Comparison of ENCODE assay signal across 19 cellular contexts in the genomic region with DNA sequence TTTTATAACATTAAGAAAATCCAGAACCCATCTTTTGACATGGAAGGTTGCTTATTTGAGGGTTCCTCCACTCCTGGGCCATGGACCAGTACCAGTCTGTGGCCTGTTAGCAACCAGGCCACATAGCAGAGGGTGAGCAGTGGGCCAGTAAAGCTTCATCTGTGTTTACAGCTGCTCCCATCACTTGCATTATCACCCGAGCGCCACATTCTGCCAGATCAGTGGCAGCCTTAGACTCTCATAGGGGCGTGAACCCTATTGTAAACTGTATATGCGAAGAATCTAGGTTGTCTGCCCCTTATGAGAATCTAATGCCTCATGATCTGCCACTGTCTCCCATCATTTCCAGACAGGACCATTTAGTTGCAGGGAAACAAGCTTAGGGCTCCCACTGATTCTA. TPM values are rescaled to one million over a fixed set of nuclear protein-coding genes. Genes with fewer than 3 reads are reported as not detected.
DNase-seq lines count a peak whose midpoint lies in the region; ATAC-seq and TF ChIP-seq lines count a peak whose summit lies in the region.
"Had no signal": no experiment of that assay in that cellular context is flagged by ENCODE, and none has a peak within 500 bp of the region (broad histone marks: within the 10 kb centered on the region; RNA-seq: fewer than 3 reads in every experiment).

No MANE protein-coding gene starts in this region.

- H3K27me3 Mint-ChIP-seq in activated T-helper 17 cell treated with anti-CD3 and anti-CD28 coated beads, Interleukin-2, amount 50 U/mL, for 72 hours, result no peaks in the 10 kb centered on the region
- H3K27me3 Mint-ChIP-seq: activated naive CD8-positive, alpha-beta T cell treated with anti-CD3 and anti-CD28 coated beads, Interleukin-2, amount 10 ng/mL, durations not matched to agents 7 days and 5 days had no signal

- H3K9me3 ChIP-seq in SJCRH30 (replicated peaks), result no peaks in the 10 kb centered on the region
- H3K9me3 ChIP-seq in upper lobe of right lung, result no peaks in the 10 kb centered on the region
- H3K9me3 ChIP-seq: BE2C had no signal

- H3K36me3 ChIP-seq in SJCRH30 (no peaks in the 10 kb centered on the region), kidney epithelial cell (ENCODE audit: control insufficient read depth, insufficient read depth, low read length) (no peaks in the 10 kb centered on the region), upper lobe of right lung (no peaks in the 10 kb centered on the region)
- H3K36me3 ChIP-seq: BE2C, cardiac muscle cell had no signal

- H3K4me1 ChIP-seq in SJCRH30 (no peaks in the 10 kb centered on the region), upper lobe of right lung (no peaks in the 10 kb centered on the region)
- H3K4me1 ChIP-seq: BE2C had no signal

- peak; percentile 31 for TF ChIP-seq CTCF in kidney epithelial cell (IDR thresholded peaks at IDR 0.05; ENCODE audit: insufficient read depth, low read length, poor library complexity, severe bottlenecking)
- TF ChIP-seq CTCF in upper lobe of right lung (IDR thresholded peaks at IDR 0.05), result no peak

- no peak overlapping the region for H3K27ac Mint-ChIP-seq in activated T-helper 17 cell treated with anti-CD3 and anti-CD28 coated beads, Interleukin-2, amount 50 U/mL, for 72 hours
- H3K27ac Mint-ChIP-seq: activated CD8-positive, alpha-beta T cell treated with anti-CD3 and anti-CD28 coated beads, Interleukin-2, amount 10 ng/mL, durations not matched to agents 7 days and 5 days; activated naive CD8-positive, alpha-beta T cell treated with anti-CD3 and anti-CD28 coated beads, Interleukin-2, amount 10 ng/mL, durations not matched to agents 7 days and 5 days; stimulated activated effector memory CD8-positive, alpha-beta T cell treated with anti-CD3 and anti-CD28 coated beads, Interleukin-12 subunit alpha, Interleukin-12 subunit beta, amount 100 ng/mL, for 72 hours had no signal

- H3K36me3 Mint-ChIP-seq in activated T-helper 17 cell treated with anti-CD3 and anti-CD28 coated beads, Interleukin-2, amount 50 U/mL, for 72 hours (ENCODE audit: low read depth), result no peaks in the 10 kb centered on the region
- H3K36me3 Mint-ChIP-seq: activated naive CD8-positive, alpha-beta T cell treated with anti-CD3 and anti-CD28 coated beads, Interleukin-2, amount 10 ng/mL, durations not matched to agents 7 days and 5 days; stimulated activated effector memory CD8-positive, alpha-beta T cell treated with anti-CD3 and anti-CD28 coated beads, Interleukin-12 subunit alpha, Interleukin-12 subunit beta, amount 100 ng/mL, for 72 hours had no signal

- H3K4me1 Mint-ChIP-seq in activated T-helper 17 cell treated with anti-CD3 and anti-CD28 coated beads, Interleukin-2, amount 50 U/mL, for 72 hours, result no peaks in the 10 kb centered on the region
- H3K4me1 Mint-ChIP-seq: activated naive CD8-positive, alpha-beta T cell treated with anti-CD3 and anti-CD28 coated beads, Interleukin-2, amount 10 ng/mL, durations not matched to agents 7 days and 5 days; stimulated activated effector memory CD8-positive, alpha-beta T cell treated with anti-CD3 and anti-CD28 coated beads, Interleukin-12 subunit alpha, Interleukin-12 subunit beta, amount 100 ng/mL, for 72 hours had no signal

- H3K27me3 ChIP-seq in SJCRH30 (no peaks in the 10 kb centered on the region), kidney epithelial cell (ENCODE audit: control insufficient read depth, insufficient read depth, low read length) (no peaks in the 10 kb centered on the region), upper lobe of right lung (no peaks in the 10 kb centered on the region)
- H3K27me3 ChIP-seq: BE2C, cardiac muscle cell had no signal

- H3K27ac ChIP-seq in SJCRH30, result no peak overlapping the region
- H3K27ac ChIP-seq in upper lobe of right lung, result no peak overlapping the region
- H3K27ac ChIP-seq: cardiac muscle cell had no signal

- peak; percentile 6 to 13 for DNase-seq in SJCRH30
- no peak for DNase-seq in kidney epithelial cell (ENCODE audit: low read depth)
- DNase-seq in upper lobe of right lung, result no peak
- no peak for DNase-seq in cerebellar nuclear complex (lab: John Stamatoyannopoulos, UW)
- DNase-seq: activated CD8-positive, alpha-beta T cell treated with anti-CD3 and anti-CD28 coated beads, Interleukin-2, amount 10 ng/mL, durations not matched to agents 7 days and 5 days; activated naive CD8-positive, alpha-beta T cell treated with anti-CD3 and anti-CD28 coated beads, Interleukin-2, amount 10 ng/mL, durations not matched to agents 7 days and 5 days; activated T-cell treated with anti-CD3 and anti-CD28 coated beads, Interleukin-2, amount 50 U/mL, for 48 hours; BE2C; mesenchymal stem cell; NCI-H187 treated with DMSO at 0.1 percent for 48 hours; NCI-H510A; PC-3 had no signal

- H3K4me3 ChIP-seq in SJCRH30, result no peak overlapping the region
- no peak overlapping the region for H3K4me3 ChIP-seq in kidney epithelial cell (ENCODE audit: low read depth, low read length)
- H3K4me3 ChIP-seq in upper lobe of right lung, result no peak overlapping the region
- H3K4me3 ChIP-seq: cardiac muscle cell had no signal

- ATAC-seq in GM18868 (IDR thresholded peaks at IDR 0.05; ENCODE audit: unreplicated experiment) (peak; percentile 83), HG03103 (IDR thresholded peaks at IDR 0.05; ENCODE audit: low read depth, unreplicated experiment) (peak; percentile 59), upper lobe of right lung (no peak)
- ATAC-seq in activated T-helper 17 cell treated with anti-CD3 and anti-CD28 coated beads, Interleukin-2, amount 50 U/mL, for 72 hours (replicated peaks), result no peak
- ATAC-seq: activated CD8-positive, alpha-beta T cell treated with anti-CD3 and anti-CD28 coated beads, Interleukin-2, amount 10 ng/mL, durations not matched to agents 7 days and 5 days; esophagus mucosa; PC-3; SK-N-SH treated with all-trans-retinoic acid at 6 μM for 48 hours; stimulated activated effector memory CD8-positive, alpha-beta T cell treated with anti-CD3 and anti-CD28 coated beads, Interleukin-12 subunit alpha, Interleukin-12 subunit beta, amount 100 ng/mL, for 72 hours had no signal

- H3K4me3 Mint-ChIP-seq in activated T-helper 17 cell treated with anti-CD3 and anti-CD28 coated beads, Interleukin-2, amount 50 U/mL, for 72 hours, result no peak overlapping the region
- H3K4me3 Mint-ChIP-seq: activated CD8-positive, alpha-beta T cell treated with anti-CD3 and anti-CD28 coated beads, Interleukin-2, amount 10 ng/mL, durations not matched to agents 7 days and 5 days; activated naive CD8-positive, alpha-beta T cell treated with anti-CD3 and anti-CD28 coated beads, Interleukin-2, amount 10 ng/mL, durations not matched to agents 7 days and 5 days; stimulated activated effector memory CD8-positive, alpha-beta T cell treated with anti-CD3 and anti-CD28 coated beads, Interleukin-12 subunit alpha, Interleukin-12 subunit beta, amount 100 ng/mL, for 72 hours had no signal

- intact Hi-C loops in upper lobe of right lung (cut with DNase I), result no loop called here

- no peaks in the 10 kb centered on the region for H3K9me3 Mint-ChIP-seq in activated T-helper 17 cell treated with anti-CD3 and anti-CD28 coated beads, Interleukin-2, amount 50 U/mL, for 72 hours
- H3K9me3 Mint-ChIP-seq: activated naive CD8-positive, alpha-beta T cell treated with anti-CD3 and anti-CD28 coated beads, Interleukin-2, amount 10 ng/mL, durations not matched to agents 7 days and 5 days; stimulated activated effector memory CD8-positive, alpha-beta T cell treated with anti-CD3 and anti-CD28 coated beads, Interleukin-12 subunit alpha, Interleukin-12 subunit beta, amount 100 ng/mL, for 72 hours had no signal

RNA-seq across cellular contexts. Expression of a gene that starts 58.6 kb away (rescaled TPM):
- 15.8 and 19.1 TPM in 2 replicates for total RNA-seq in SJCRH30 (2014; rRNA removed; shearing (Covaris generic))
- total RNA-seq in kidney epithelial cell, result not detected in 2 replicates
- not detected for total RNA-seq in upper lobe of right lung
- not detected for total RNA-seq in activated T-helper 17 cell treated with anti-CD3 and anti-CD28 coated beads, Interleukin-2, amount 50 U/mL, for 72 hours
- total RNA-seq: activated CD8-positive, alpha-beta T cell treated with anti-CD3 and anti-CD28 coated beads, Interleukin-2, amount 10 ng/mL, durations not matched to agents 7 days and 5 days; activated naive CD8-positive, alpha-beta T cell treated with anti-CD3 and anti-CD28 coated beads, Interleukin-2, amount 10 ng/mL, durations not matched to agents 7 days and 5 days; cardiac muscle cell; esophagus mucosa; PC-3 had no signal

Comparison
In these comparisons a context has a peak if more than half of its experiments do, and no peak if none do; other contexts are left out.
1. ATAC-seq: peak in GM18868 (single experiment) and HG03103 (single experiment); none in upper lobe of right lung (single experiment) and activated T-helper 17 cell treated with anti-CD3 and anti-CD28 coated beads, Interleukin-2, amount 50 U/mL, for 72 hours (single experiment).
2. DNase-seq: peak in SJCRH30 (2 of 2); none in kidney epithelial cell (single experiment), upper lobe of right lung (single experiment) and cerebellar nuclear complex (0 of 2).
3. RNA of a gene that starts 58.6 kb away (total RNA-seq): 15.8 to 19.1 TPM in SJCRH30; not detected in kidney epithelial cell, not detected in upper lobe of right lung (single experiment) and not detected in activated T-helper 17 cell treated with anti-CD3 and anti-CD28 coated beads, Interleukin-2, amount 50 U/mL, for 72 hours; every median in the first group is over 10 times any median in the second.